1 cellular context compared by ENCODE assay signal in genomic region chr4:6369924-6370645, GRCh38.
TF ChIP-seq lines count a peak whose summit lies in the region.

No MANE protein-coding gene starts in this region.

TF ChIP-seq in HepG2, 621 proteins besides CTCF, POLR2A, EP300 and RAD21 (continued from another document):
- TF ChIP-seq MXD4 (CRISPR knock-in tag; IDR thresholded peaks at IDR 0.05) (no peak), ZNF720 (CRISPR knock-in tag; IDR thresholded peaks at IDR 0.05) (no peak), ZNF75D (CRISPR knock-in tag; IDR thresholded peaks at IDR 0.05; ENCODE audit: borderline replicate concordance) (no peak), ZNF629 (CRISPR knock-in tag; conservative IDR thresholded peaks at IDR 0.05) (peak; percentile 23; the same call in 1 of the 2 replicates), ZSCAN20 (CRISPR knock-in tag; IDR thresholded peaks at IDR 0.05; ENCODE audit: borderline replicate concordance) (no peak)
TF ChIP-seq in HepG2: peak in this region for 1.
